22 cellular contexts compared by ENCODE assay signal in the genomic region with DNA sequence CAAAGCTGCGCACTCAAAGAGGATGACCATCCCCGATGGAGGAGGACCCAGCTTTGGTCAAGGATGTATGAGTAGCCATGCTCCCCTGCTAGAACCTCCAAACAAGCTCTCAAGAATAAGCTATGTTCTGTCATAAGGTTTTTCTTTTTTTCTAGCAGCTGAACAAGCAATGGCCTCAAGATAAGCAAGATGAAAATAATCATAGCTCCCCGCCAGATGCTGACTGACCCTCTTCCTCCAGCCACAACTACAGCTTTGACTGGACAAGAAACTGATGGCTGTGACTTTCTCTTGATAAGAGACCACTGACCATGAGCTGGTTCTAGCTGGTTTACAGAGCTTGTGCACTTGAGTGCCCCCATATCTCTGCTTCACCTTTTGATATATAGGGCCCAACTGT.
"Had no signal": no experiment of that assay in that cellular context is flagged by ENCODE, and none has a peak within 500 bp of the region (broad histone marks: within the 10 kb centered on the region; RNA-seq: fewer than 3 reads in every experiment).

No MANE protein-coding gene starts in this region.

- H3K9me3 Mint-ChIP-seq: activated CD8-positive, alpha-beta T cell treated with anti-CD3 and anti-CD28 coated beads for 36 hours; activated naive CD8-positive, alpha-beta T cell treated with anti-CD3 and anti-CD28 coated beads for 36 hours; natural killer cell had no signal

- H3K36me3 Mint-ChIP-seq: activated naive CD8-positive, alpha-beta T cell treated with anti-CD3 and anti-CD28 coated beads for 36 hours; brain; natural killer cell had no signal

- H3K27me3 ChIP-seq: transverse colon had no signal

- H3K4me3 Mint-ChIP-seq: activated CD8-positive, alpha-beta T cell treated with anti-CD3 and anti-CD28 coated beads for 36 hours; activated naive CD8-positive, alpha-beta T cell treated with anti-CD3 and anti-CD28 coated beads for 36 hours; brain; natural killer cell had no signal

- H3K36me3 ChIP-seq: left ventricle myocardium inferior, transverse colon had no signal

- H3K27ac Mint-ChIP-seq: activated CD8-positive, alpha-beta T cell treated with anti-CD3 and anti-CD28 coated beads for 36 hours; activated naive CD8-positive, alpha-beta T cell treated with anti-CD3 and anti-CD28 coated beads for 36 hours; brain had no signal

- ATAC-seq: activated CD8-positive, alpha-beta T cell treated with anti-CD3 and anti-CD28 coated beads for 36 hours; foreskin keratinocyte; mucosa of descending colon; natural killer cell; right cardiac atrium; stimulated activated naive CD8-positive, alpha-beta T cell treated with anti-CD3 and anti-CD28 coated beads, Interleukin-15, Interleukin-2, amounts not matched to agents 100 U/mL and 50 U/mL, for 24 hours had no signal

- H3K9me3 ChIP-seq: left ventricle myocardium inferior, mucosa of descending colon, transverse colon had no signal

- FAIRE-seq: kidney had no signal

- H3K4me3 ChIP-seq: left ventricle myocardium inferior, mucosa of descending colon, skin epidermis, transverse colon had no signal

- DNase-seq: activated CD4-positive, alpha-beta T cell treated with anti-CD3 and anti-CD28 coated beads for 1 hour; activated CD8-positive, alpha-beta memory T cell treated with anti-CD3 and anti-CD28 coated beads, Interleukin-2, amount 50 U/mL, for 4 hours; activated CD8-positive, alpha-beta T cell treated with anti-CD3 and anti-CD28 coated beads for 36 hours; activated gamma-delta T cell; activated naive CD8-positive, alpha-beta T cell treated with anti-CD3 and anti-CD28 coated beads for 36 hours; activated T-cell treated with anti-CD3 and anti-CD28 coated beads, Interleukin-2, amount 50 U/mL, for 48 hours; amygdala; effector CD8-positive, alpha-beta T cell; foreskin keratinocyte; glutamatergic neuron; hypothalamus; kidney; left ventricle myocardium inferior; mucosa of descending colon; natural killer cell; right cardiac atrium; stimulated activated CD4-positive, alpha-beta T cell treated with anti-CD3 and anti-CD28 coated beads, Interleukin-15, amount 100 ng/mL, for 24 hours; stimulated activated CD4-positive, alpha-beta T cell treated with anti-CD3 and anti-CD28 coated beads, Interleukin-4, amount 100 ng/mL, for 24 hours; stimulated activated naive CD8-positive, alpha-beta T cell treated with anti-CD3 and anti-CD28 coated beads, Interleukin-15, Interleukin-2, amounts not matched to agents 100 U/mL and 50 U/mL, for 24 hours; transverse colon had no signal

- H3K27ac ChIP-seq: foreskin keratinocyte, left ventricle myocardium inferior, transverse colon had no signal

- H3K27me3 Mint-ChIP-seq: activated CD8-positive, alpha-beta T cell treated with anti-CD3 and anti-CD28 coated beads for 36 hours; activated naive CD8-positive, alpha-beta T cell treated with anti-CD3 and anti-CD28 coated beads for 36 hours had no signal

- H3K4me1 ChIP-seq: left ventricle myocardium inferior, transverse colon had no signal
